In genomic region chr3:67113802-67114407, GRCh38 we compare ENCODE assay signal across 1 cellular context.
A peak's percentile ranks its signal among the peaks of the same experiment; 100 is the strongest.
TF ChIP-seq lines count a peak whose summit lies in the region.

No MANE protein-coding gene starts in this region.

TF ChIP-seq in HepG2, 621 proteins besides CTCF, POLR2A, EP300 and RAD21 (continued from another document and continues in another):
- TF ChIP-seq POGK (CRISPR knock-in tag; conservative IDR thresholded peaks at IDR 0.05) = peak; percentile 89
- peak; percentile 66; the same call in 1 of the 2 replicates for TF ChIP-seq ZNF678 (CRISPR knock-in tag; IDR thresholded peaks at IDR 0.05)
- TF ChIP-seq SETDB1 (CRISPR knock-in tag; IDR thresholded peaks at IDR 0.05; ENCODE audit: borderline replicate concordance) = no peak
- TF ChIP-seq MAX (IDR thresholded peaks at IDR 0.05) = no peak; the same call in 1 of the 2 replicates
- TF ChIP-seq SIN3B (IDR thresholded peaks at IDR 0.05; ENCODE audit: low read length) = no peak
- no peak for TF ChIP-seq GTF3A (CRISPR knock-in tag; conservative IDR thresholded peaks at IDR 0.05)
- TF ChIP-seq ZBTB2 (CRISPR knock-in tag; IDR thresholded peaks at IDR 0.05; ENCODE audit: low read depth) = 0 out of 2 replicates have a peak, but pooled peaks have one; percentile 36
- TF ChIP-seq TRAFD1 (CRISPR knock-in tag; IDR thresholded peaks at IDR 0.05; ENCODE audit: borderline replicate concordance) = peak; percentile 94; the same call in 1 of the 2 replicates
- TF ChIP-seq GPBP1L1 (CRISPR knock-in tag; IDR thresholded peaks at IDR 0.05) = no peak
- TF ChIP-seq LBX2 (CRISPR knock-in tag; IDR thresholded peaks at IDR 0.05; ENCODE audit: borderline replicate concordance) = peak; percentile 95
- no peak; the same call in 1 of the 2 replicates for TF ChIP-seq NFKB2 (CRISPR knock-in tag; IDR thresholded peaks at IDR 0.05; ENCODE audit: borderline replicate concordance)
- no peak for TF ChIP-seq RBM22 (optimal IDR thresholded peaks at IDR 0.05; ENCODE audit: low read length)
- TF ChIP-seq ZFP62 (CRISPR knock-in tag; IDR thresholded peaks at IDR 0.05) = no peak
- TF ChIP-seq ZNF790 (CRISPR knock-in tag; IDR thresholded peaks at IDR 0.05; ENCODE audit: borderline replicate concordance) = peak; percentile 90; the same call in 1 of the 2 replicates
- TF ChIP-seq SP5 (CRISPR knock-in tag; IDR thresholded peaks at IDR 0.05; ENCODE audit: borderline replicate concordance, low read depth) = peak; percentile 39; the same call in 1 of the 2 replicates
- no peak for TF ChIP-seq CBX1 (IDR thresholded peaks at IDR 0.05; ENCODE audit: low read depth)
- TF ChIP-seq NFE2 (CRISPR knock-in tag; IDR thresholded peaks at IDR 0.05) = peak; percentile 64
- no peak for TF ChIP-seq MAFG (CRISPR knock-in tag; IDR thresholded peaks at IDR 0.05)
- TF ChIP-seq FOXJ3 (CRISPR knock-in tag; IDR thresholded peaks at IDR 0.05; ENCODE audit: borderline replicate concordance) = 0 out of 2 replicates have a peak, but pooled peaks have one; percentile 16
- peak; percentile 95 for TF ChIP-seq ARID3A (IDR thresholded peaks at IDR 0.05; ENCODE audit: low read depth, low read length)
- TF ChIP-seq ZKSCAN5 (CRISPR knock-in tag; IDR thresholded peaks at IDR 0.05) = no peak
- TF ChIP-seq ZNF614 (CRISPR knock-in tag; IDR thresholded peaks at IDR 0.05; ENCODE audit: borderline replicate concordance) = peak; percentile 82; the same call in 1 of the 2 replicates
- peak; percentile 95; the same call in 1 of the 2 replicates for TF ChIP-seq ZBTB20 (CRISPR knock-in tag; IDR thresholded peaks at IDR 0.05; ENCODE audit: borderline replicate concordance, low read depth)
- TF ChIP-seq ZNF740 (CRISPR knock-in tag; IDR thresholded peaks at IDR 0.05) = peak; percentile 48; the same call in 1 of the 2 replicates
- peak; percentile 84 for TF ChIP-seq HOMEZ (CRISPR knock-in tag; IDR thresholded peaks at IDR 0.05; ENCODE audit: low read depth)
- no peak; the same call in 1 of the 2 replicates for TF ChIP-seq ARID4A (CRISPR knock-in tag; IDR thresholded peaks at IDR 0.05; ENCODE audit: borderline replicate concordance)
- no peak for TF ChIP-seq DPF2 (CRISPR knock-in tag; IDR thresholded peaks at IDR 0.05; ENCODE audit: borderline replicate concordance, low read depth)
- no peak for TF ChIP-seq CEBPB (IDR thresholded peaks at IDR 0.05; ENCODE audit: borderline replicate concordance, low read depth, low read length)
- 0 out of 2 replicates have a peak, but pooled peaks have one; percentile 25 for TF ChIP-seq RERE (CRISPR knock-in tag; IDR thresholded peaks at IDR 0.05; ENCODE audit: low read depth)
- TF ChIP-seq POLR2AphosphoS5 (IDR thresholded peaks at IDR 0.05; ENCODE audit: low read depth, low read length) = no peak
- no peak for TF ChIP-seq ZNF850 (CRISPR knock-in tag; conservative IDR thresholded peaks at IDR 0.05)
